ENCODE assay signal across 1 cellular context in genomic region chr17:18260332-18261145, GRCh38.
A peak's percentile ranks its signal among the peaks of the same experiment; 100 is the strongest.
TF ChIP-seq lines count a peak whose summit lies in the region.

A gene with protein sequence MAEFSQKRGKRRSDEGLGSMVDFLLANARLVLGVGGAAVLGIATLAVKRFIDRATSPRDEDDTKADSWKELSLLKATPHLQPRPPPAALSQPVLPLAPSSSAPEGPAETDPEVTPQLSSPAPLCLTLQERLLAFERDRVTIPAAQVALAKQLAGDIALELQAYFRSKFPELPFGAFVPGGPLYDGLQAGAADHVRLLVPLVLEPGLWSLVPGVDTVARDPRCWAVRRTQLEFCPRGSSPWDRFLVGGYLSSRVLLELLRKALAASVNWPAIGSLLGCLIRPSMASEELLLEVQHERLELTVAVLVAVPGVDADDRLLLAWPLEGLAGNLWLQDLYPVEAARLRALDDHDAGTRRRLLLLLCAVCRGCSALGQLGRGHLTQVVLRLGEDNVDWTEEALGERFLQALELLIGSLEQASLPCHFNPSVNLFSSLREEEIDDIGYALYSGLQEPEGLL (plus strand): TSS chr17:18260662. CDS start chr17:18262721, 2,059 bp downstream.

TF ChIP-seq in GM12878, 131 proteins besides CTCF, POLR2A, EP300 and RAD21 (continued from another document):
- no peak for TF ChIP-seq ZBTB4 (CRISPR knock-in tag; IDR thresholded peaks at IDR 0.05)
- no peak; the same call in 1 of the 2 replicates for TF ChIP-seq MXI1 (IDR thresholded peaks at IDR 0.05; ENCODE audit: low read depth, low read length)
- no peak for TF ChIP-seq CHD1 (IDR thresholded peaks at IDR 0.05; ENCODE audit: low read depth, low read length)
- TF ChIP-seq, protein P1, sequence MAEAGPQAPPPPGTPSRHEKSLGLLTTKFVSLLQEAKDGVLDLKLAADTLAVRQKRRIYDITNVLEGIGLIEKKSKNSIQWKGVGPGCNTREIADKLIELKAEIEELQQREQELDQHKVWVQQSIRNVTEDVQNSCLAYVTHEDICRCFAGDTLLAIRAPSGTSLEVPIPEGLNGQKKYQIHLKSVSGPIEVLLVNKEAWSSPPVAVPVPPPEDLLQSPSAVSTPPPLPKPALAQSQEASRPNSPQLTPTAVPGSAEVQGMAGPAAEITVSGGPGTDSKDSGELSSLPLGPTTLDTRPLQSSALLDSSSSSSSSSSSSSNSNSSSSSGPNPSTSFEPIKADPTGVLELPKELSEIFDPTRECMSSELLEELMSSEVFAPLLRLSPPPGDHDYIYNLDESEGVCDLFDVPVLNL (IDR thresholded peaks at IDR 0.05; ENCODE audit: low read depth, low read length): peak; percentile 14; the same call in 1 of the 2 replicates
- no peak for TF ChIP-seq TAF1 (IDR thresholded peaks at IDR 0.05; ENCODE audit: borderline replicate concordance, low read depth, low read length)
- TF ChIP-seq SUZ12 (IDR thresholded peaks at IDR 0.05; ENCODE audit: unreplicated experiment): no peak
- TF ChIP-seq, protein P2, sequence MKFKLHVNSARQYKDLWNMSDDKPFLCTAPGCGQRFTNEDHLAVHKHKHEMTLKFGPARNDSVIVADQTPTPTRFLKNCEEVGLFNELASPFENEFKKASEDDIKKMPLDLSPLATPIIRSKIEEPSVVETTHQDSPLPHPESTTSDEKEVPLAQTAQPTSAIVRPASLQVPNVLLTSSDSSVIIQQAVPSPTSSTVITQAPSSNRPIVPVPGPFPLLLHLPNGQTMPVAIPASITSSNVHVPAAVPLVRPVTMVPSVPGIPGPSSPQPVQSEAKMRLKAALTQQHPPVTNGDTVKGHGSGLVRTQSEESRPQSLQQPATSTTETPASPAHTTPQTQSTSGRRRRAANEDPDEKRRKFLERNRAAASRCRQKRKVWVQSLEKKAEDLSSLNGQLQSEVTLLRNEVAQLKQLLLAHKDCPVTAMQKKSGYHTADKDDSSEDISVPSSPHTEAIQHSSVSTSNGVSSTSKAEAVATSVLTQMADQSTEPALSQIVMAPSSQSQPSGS (IDR thresholded peaks at IDR 0.05; ENCODE audit: low read length): no peak
- no peak for TF ChIP-seq CEBPB (IDR thresholded peaks at IDR 0.05; ENCODE audit: borderline replicate concordance in 1 of 2, low read depth in 2 of 2, low read length in 2 of 2)
- peak; percentile 76 for TF ChIP-seq E4F1 (IDR thresholded peaks at IDR 0.05; ENCODE audit: borderline replicate concordance, partially characterized antibody)
- TF ChIP-seq BCL11A (IDR thresholded peaks at IDR 0.05; ENCODE audit: low read depth, low read length): no peak
- TF ChIP-seq NFXL1 (IDR thresholded peaks at IDR 0.05; ENCODE audit: borderline replicate concordance): no peak
